18 cellular contexts compared by ENCODE assay signal in the genomic region with DNA sequence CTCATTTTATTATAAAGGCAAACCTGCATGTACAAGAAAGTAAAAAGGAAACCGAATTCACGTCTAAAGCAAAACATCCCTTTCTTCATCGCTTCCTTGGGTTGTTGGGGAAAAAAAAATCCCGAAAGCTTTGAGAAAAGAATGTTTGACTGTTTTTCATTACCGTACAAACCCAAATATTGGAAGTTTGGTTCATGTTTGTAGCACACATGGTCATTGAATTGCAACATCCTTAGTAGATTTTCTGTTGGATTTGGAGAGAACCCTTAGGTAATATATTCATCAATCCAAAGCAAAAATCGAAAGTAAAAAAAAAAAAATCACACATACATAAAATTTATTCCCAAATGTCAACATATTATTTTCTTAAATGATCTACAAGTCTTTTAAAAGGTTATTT.
"Had no signal": no experiment of that assay in that cellular context is flagged by ENCODE, and none has a peak within 500 bp of the region (broad histone marks: within the 10 kb centered on the region; RNA-seq: fewer than 3 reads in every experiment).

No MANE protein-coding gene starts in this region.

- H3K36me3 ChIP-seq: adrenal gland, ovary had no signal

- H3K27me3 ChIP-seq: adrenal gland, ovary had no signal

- DNase-seq: activated B cell treated with CpG ODN at 0.5 μM for 24 hours; activated CD4-positive, alpha-beta T cell treated with anti-CD3 and anti-CD28 coated beads, Interleukin-2, amount 10 ng/mL, durations not matched to agents 24 days and 14 days; activated naive CD4-positive, alpha-beta T cell treated with anti-CD3 and anti-CD28 coated beads, Interleukin-2, amount 10 ng/mL, durations not matched to agents 7 days and 5 days; activated T-cell treated with anti-CD3 and anti-CD28 coated beads for 4 hours; adrenal gland; caudate nucleus; effector memory CD4-positive, alpha-beta T cell; immature natural killer cell; left colon; mammary epithelial cell; ovary; stimulated activated CD4-positive, alpha-beta T cell treated with anti-CD3 and anti-CD28 coated beads, Interleukin-15, amount 100 ng/mL, for 24 hours; stimulated activated CD4-positive, alpha-beta T cell treated with anti-CD3 and anti-CD28 coated beads, Interleukin-4, amount 100 ng/mL, for 24 hours had no signal

- H3K4me1 Mint-ChIP-seq: activated CD4-positive, alpha-beta T cell treated with anti-CD3 and anti-CD28 coated beads, Interleukin-2, amount 10 ng/mL, durations not matched to agents 24 days and 14 days; activated naive CD4-positive, alpha-beta T cell treated with anti-CD3 and anti-CD28 coated beads, Interleukin-2, amount 10 ng/mL, durations not matched to agents 7 days and 5 days; activated T-helper 17 cell treated with anti-CD3 and anti-CD28 coated beads, Interleukin-2, amount 50 U/mL, for 72 hours; immature natural killer cell; neural crest cell had no signal

- H3K4me3 Mint-ChIP-seq: activated B cell treated with CpG ODN at 0.5 μM for 24 hours; activated CD4-positive, alpha-beta T cell treated with anti-CD3 and anti-CD28 coated beads, Interleukin-2, amount 10 ng/mL, durations not matched to agents 24 days and 14 days; activated naive CD4-positive, alpha-beta T cell treated with anti-CD3 and anti-CD28 coated beads, Interleukin-2, amount 10 ng/mL, durations not matched to agents 7 days and 5 days; activated T-helper 17 cell treated with anti-CD3 and anti-CD28 coated beads, Interleukin-2, amount 50 U/mL, for 72 hours; immature natural killer cell; neural crest cell; stimulated activated naive CD8-positive, alpha-beta T cell treated with anti-CD3 and anti-CD28 coated beads, Interleukin-15, Interleukin-2, amounts not matched to agents 100 ng/mL and 50 ng/mL, for 24 hours had no signal

- H3K27ac ChIP-seq: adrenal gland, coronary artery, epithelial cell of prostate, ovary had no signal

- H3K27ac Mint-ChIP-seq: activated B cell treated with CpG ODN at 0.5 μM for 24 hours; activated CD4-positive, alpha-beta T cell treated with anti-CD3 and anti-CD28 coated beads, Interleukin-2, amount 10 ng/mL, durations not matched to agents 24 days and 14 days; activated naive CD4-positive, alpha-beta T cell treated with anti-CD3 and anti-CD28 coated beads, Interleukin-2, amount 10 ng/mL, durations not matched to agents 7 days and 5 days; activated T-helper 17 cell treated with anti-CD3 and anti-CD28 coated beads, Interleukin-2, amount 50 U/mL, for 72 hours; immature natural killer cell; stimulated activated naive CD8-positive, alpha-beta T cell treated with anti-CD3 and anti-CD28 coated beads, Interleukin-15, Interleukin-2, amounts not matched to agents 100 ng/mL and 50 ng/mL, for 24 hours had no signal

- H3K36me3 Mint-ChIP-seq: activated naive CD4-positive, alpha-beta T cell treated with anti-CD3 and anti-CD28 coated beads, Interleukin-2, amount 10 ng/mL, durations not matched to agents 7 days and 5 days; immature natural killer cell had no signal

- H3K9me3 Mint-ChIP-seq: activated B cell treated with CpG ODN at 0.5 μM for 24 hours; activated CD4-positive, alpha-beta T cell treated with anti-CD3 and anti-CD28 coated beads, Interleukin-2, amount 10 ng/mL, durations not matched to agents 24 days and 14 days; neural crest cell had no signal

- H3K4me3 ChIP-seq: adrenal gland, coronary artery, ovary had no signal

- H3K27me3 Mint-ChIP-seq: activated B cell treated with CpG ODN at 0.5 μM for 24 hours; activated CD4-positive, alpha-beta T cell treated with anti-CD3 and anti-CD28 coated beads, Interleukin-2, amount 10 ng/mL, durations not matched to agents 24 days and 14 days; activated naive CD4-positive, alpha-beta T cell treated with anti-CD3 and anti-CD28 coated beads, Interleukin-2, amount 10 ng/mL, durations not matched to agents 7 days and 5 days; stimulated activated naive CD8-positive, alpha-beta T cell treated with anti-CD3 and anti-CD28 coated beads, Interleukin-15, Interleukin-2, amounts not matched to agents 100 ng/mL and 50 ng/mL, for 24 hours had no signal

- H3K9me3 ChIP-seq: adrenal gland, ovary had no signal

- H3K4me1 ChIP-seq: adrenal gland had no signal

- ATAC-seq: activated T-helper 17 cell treated with anti-CD3 and anti-CD28 coated beads, Interleukin-2, amount 50 U/mL, for 72 hours; left colon had no signal
